20 cellular contexts compared by ENCODE assay signal in the genomic region with DNA sequence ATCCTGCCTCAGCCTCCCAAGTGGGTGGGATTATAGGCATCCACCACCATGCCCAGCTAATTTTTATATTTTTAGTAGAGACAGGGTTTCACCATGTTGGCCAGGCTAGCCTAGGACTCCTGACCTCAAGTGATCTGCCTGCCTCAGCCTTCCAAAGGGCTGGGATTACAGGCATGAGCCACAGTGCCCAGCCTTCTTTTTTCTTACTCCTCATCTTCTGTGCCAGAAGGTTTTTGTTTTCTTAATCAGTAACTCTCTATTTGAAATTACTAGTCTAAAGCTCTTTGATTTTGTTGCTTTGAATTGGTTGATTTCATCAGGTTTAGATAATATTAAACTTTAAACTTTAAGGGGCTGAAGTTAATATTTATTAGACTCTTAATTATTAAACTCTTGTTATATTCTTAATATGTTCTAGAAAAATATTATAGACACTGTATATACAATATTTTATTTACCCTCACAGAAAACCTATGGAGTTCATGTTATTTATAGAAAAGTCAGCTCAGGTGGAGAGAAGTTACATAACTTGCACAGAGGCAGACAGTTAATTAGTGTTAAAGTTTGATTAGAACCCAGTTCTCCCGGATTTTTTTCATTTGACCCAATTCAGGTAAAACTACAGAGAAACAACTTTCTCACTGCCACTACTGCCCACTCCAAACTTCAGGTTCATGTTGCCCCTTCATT.
DNase-seq lines count a peak whose midpoint lies in the region; FAIRE-seq and TF ChIP-seq lines count a peak whose summit lies in the region.
"Had no signal": no experiment of that assay in that cellular context is flagged by ENCODE, and none has a peak within 500 bp of the region (broad histone marks: within the 10 kb centered on the region; RNA-seq: fewer than 3 reads in every experiment).

No MANE protein-coding gene starts in this region.

- H2AK5ac ChIP-seq in neuronal stem cell (ENCODE audit: low read depth, low read length), result no peak overlapping the region

- no peak overlapping the region for H3K4ac ChIP-seq in neuronal stem cell (ENCODE audit: low read length)

- TF ChIP-seq CTCF in mammary epithelial cell (conservative IDR thresholded peaks at IDR 0.05 in 1 of 2, IDR thresholded peaks at IDR 0.05 in 1 of 2; ENCODE audit: extremely low read depth in 1 of 2, insufficient read depth in 1 of 2, low read depth in 1 of 2, low read length in 2 of 2) (no peak), parathyroid adenoma (IDR thresholded peaks at IDR 0.05) (no peak)

- no peaks in the 10 kb centered on the region for H3K9me2 ChIP-seq in GM23248 (ENCODE audit: insufficient read depth)

- intact Hi-C loops in mammary epithelial cell (cut with micrococcal nuclease), result no loop called here

- no peak overlapping the region for H2BK120ac ChIP-seq in neuronal stem cell (ENCODE audit: low read depth, low read length)

- H2AFZ ChIP-seq in GM23248, result peak overlapping the region; percentile 70; the same call in 1 of the 2 replicates
- H2AFZ ChIP-seq in mammary epithelial cell (ENCODE audit: low read depth, low read length), result peak overlapping the region; percentile 88
- H2AFZ ChIP-seq in parathyroid adenoma, result peak overlapping the region; percentile 38
- H2AFZ ChIP-seq in neuronal stem cell (ENCODE audit: low read length), result no peak overlapping the region
- H2AFZ ChIP-seq: PC-9 had no signal

- H2BK5ac ChIP-seq in neuronal stem cell (ENCODE audit: low read length), result no peak overlapping the region

- no peak overlapping the region for H2BK15ac ChIP-seq in neuronal stem cell (ENCODE audit: low read length)

- H3K79me1 ChIP-seq in neuronal stem cell (ENCODE audit: low read depth, low read length), result no peaks in the 10 kb centered on the region

- FAIRE-seq in frontal cortex (lab: Jason Lieb, UNC), result peak; percentile 13
- FAIRE-seq: A204.1, GM12891, H54 had no signal

- H3K4me2 ChIP-seq in GM23248 (ENCODE audit: unreplicated experiment) (peak overlapping the region; percentile 2), mammary epithelial cell (ENCODE audit: insufficient read depth, low read depth, low read length) (no peak overlapping the region), parathyroid adenoma (ENCODE audit: low read length) (no peak overlapping the region), neuronal stem cell (ENCODE audit: insufficient read depth, low read length, poor library complexity, severe bottlenecking) (no peak overlapping the region)
- H3K4me2 ChIP-seq: KMS-11, PC-9 had no signal

- H3K79me2 ChIP-seq in GM23248 (ENCODE audit: insufficient read depth) (no peaks in the 10 kb centered on the region), mammary epithelial cell (ENCODE audit: insufficient read depth, low read length) (no peaks in the 10 kb centered on the region), parathyroid adenoma (no peaks in the 10 kb centered on the region)

- no peak overlapping the region for H2BK12ac ChIP-seq in neuronal stem cell (ENCODE audit: low read length)

- no peaks in the 10 kb centered on the region for H4K20me1 ChIP-seq in GM23248 (ENCODE audit: insufficient read depth)
- no peaks in the 10 kb centered on the region for H4K20me1 ChIP-seq in mammary epithelial cell (ENCODE audit: insufficient read depth, low read length)

- no peaks in the 10 kb centered on the region for H3K9me3 ChIP-seq in GM23248 (ENCODE audit: low read depth)
- H3K9me3 ChIP-seq in mammary epithelial cell (replicated peaks; ENCODE audit: insufficient read depth, low read length), result no peaks in the 10 kb centered on the region
- H3K9me3 ChIP-seq in parathyroid adenoma (ENCODE audit: control insufficient read depth, low read length), result no peaks in the 10 kb centered on the region
- peaks cover 0 to 2% of the 10 kb centered on the region in 2 donors for H3K9me3 ChIP-seq in neuronal stem cell (replicated peaks in 1 of 2; ENCODE audit: control insufficient read depth in 2 of 2, insufficient read depth in 1 of 2, low read depth in 1 of 2, low read length in 2 of 2)
- H3K9me3 ChIP-seq: Caco-2 had no signal

- CTCF ChIA-PET in mammary epithelial cell (lab: Charles Lee; ENCODE audit: low non-redundant PET), result no interaction called here

- H4K91ac ChIP-seq in neuronal stem cell (ENCODE audit: low read depth, low read length, poor library complexity), result no peak overlapping the region

- no peak overlapping the region for H3K18ac ChIP-seq in neuronal stem cell (ENCODE audit: low read length)

- no peak overlapping the region for H4K8ac ChIP-seq in neuronal stem cell (ENCODE audit: low read depth, low read length)

- H3K36me3 ChIP-seq in GM23248 (ENCODE audit: low read depth) (no peaks in the 10 kb centered on the region), mammary epithelial cell (ENCODE audit: insufficient read depth, low read length) (no peaks in the 10 kb centered on the region), parathyroid adenoma (ENCODE audit: control insufficient read depth, insufficient read depth, low read length) (no peaks in the 10 kb centered on the region), neuronal stem cell (replicated peaks in 1 of 2; ENCODE audit: control insufficient read depth in 2 of 2, insufficient read depth in 2 of 2, low read length in 2 of 2) (no peaks in the 10 kb centered on the region)

- no TSS peak for BruUV-seq in mammary epithelial cell (replicated peaks; lab: Mats Ljungman, UMichigan)

- no peak overlapping the region for H3K27ac ChIP-seq in GM23248
- peak overlapping the region; percentile 51 for H3K27ac ChIP-seq in mammary epithelial cell (ENCODE audit: insufficient read depth, low read depth, low read length)
- H3K27ac ChIP-seq in parathyroid adenoma, result no peak overlapping the region
- no peak overlapping the region for H3K27ac ChIP-seq in neuronal stem cell (replicated peaks; ENCODE audit: low read length)
- H3K27ac ChIP-seq: KMS-11, PC-9 had no signal

- DNase-seq in GM23248 (no peak), mammary epithelial cell (no peak), frontal cortex (ENCODE audit: low spot score in 2 of 2) (no peak), EL (no peak), neuronal stem cell (ENCODE audit: low spot score) (no peak), cerebellar nuclear complex (lab: John Stamatoyannopoulos, UW) (no peak), UCSD-AML1 (lab: John Stamatoyannopoulos, UW; ENCODE audit: unreplicated experiment) (no peak)
- DNase-seq: Caco-2; CD4-positive, alpha-beta T cell; NCI-H1092; NCI-H1436 treated with DMSO at 0.1 percent for 48 hours; NCI-H2029; NCI-H345; NCI-H524 treated with DMSO at 0.1 percent for 48 hours; PC-9 had no signal

- H3K9ac ChIP-seq in GM23248 (no peak overlapping the region), mammary epithelial cell (ENCODE audit: insufficient read depth, low read length) (no peak overlapping the region), parathyroid adenoma (no peak overlapping the region), neuronal stem cell (ENCODE audit: low read depth, low read length, poor library complexity) (no peak overlapping the region)
- H3K9ac ChIP-seq: KMS-11 had no signal

- WGBS in GM23248 (ENCODE audit: low coverage in 1 of 2, low lambda C conversion rate in 2 of 2, missing lambda C conversion rate in 2 of 2), 2 experiments, result 41 to 53% methylated on average over 1 of the region's 1 CpG
- 0% methylated on average over 1 of the region's 1 CpG for WGBS in mammary epithelial cell (ENCODE audit: low coverage, missing lambda C conversion rate)
- WGBS in neuronal stem cell (ENCODE audit: extremely low coverage in 2 of 2, insufficient read length in 2 of 2, insufficient replicate concordance in 1 of 2), 2 donors, result no CpG with 5 or more reads among the region's 1 CpG

- dilution Hi-C loops in mammary epithelial cell (cut with HindIII; ENCODE audit: low sequenced_read_pairs), result no loop called here

- in situ Hi-C loops in GM23248 (cut with MboI) (no loop called here), mammary epithelial cell (cut with MboI; ENCODE audit: low sequenced_read_pairs in 2 of 2) (no loop called here)

- peaks cover 10% of the 10 kb centered on the region for H3K4me1 ChIP-seq in GM23248 (ENCODE audit: insufficient read depth)
- H3K4me1 ChIP-seq in mammary epithelial cell (ENCODE audit: insufficient read depth, low read length), result peaks cover 8% of the 10 kb centered on the region
- no peaks in the 10 kb centered on the region for H3K4me1 ChIP-seq in parathyroid adenoma
- H3K4me1 ChIP-seq in neuronal stem cell (ENCODE audit: control insufficient read depth in 2 of 2, insufficient read depth in 1 of 2, low read depth in 1 of 2, low read length in 2 of 2), result no peaks in the 10 kb centered on the region
- H3K4me1 ChIP-seq: Caco-2 had no signal

- no peaks in the 10 kb centered on the region for H3K27me3 ChIP-seq in GM23248 (replicated peaks; ENCODE audit: insufficient read depth)
- no peaks in the 10 kb centered on the region for H3K27me3 ChIP-seq in mammary epithelial cell (ENCODE audit: insufficient read depth, low read length)
- H3K27me3 ChIP-seq in parathyroid adenoma (ENCODE audit: control insufficient read depth, insufficient read depth, low read length), result no peaks in the 10 kb centered on the region
- H3K27me3 ChIP-seq in neuronal stem cell (ENCODE audit: control insufficient read depth in 3 of 3, insufficient read depth in 3 of 3, low read depth in 1 of 3, low read length in 3 of 3), result no peaks in the 10 kb centered on the region

- no peak overlapping the region for H3K23ac ChIP-seq in neuronal stem cell (ENCODE audit: low read depth, low read length, poor library complexity)

- no peaks in the 10 kb centered on the region for H3F3A ChIP-seq in GM23248 (ENCODE audit: insufficient read depth)

- H3K4me3 ChIP-seq in GM23248, result no peak overlapping the region
- H3K4me3 ChIP-seq in mammary epithelial cell (replicated peaks in 1 of 3; ENCODE audit: insufficient read depth in 1 of 3, low read depth in 2 of 3, low read length in 3 of 3), result no peak overlapping the region
- no peak overlapping the region for H3K4me3 ChIP-seq in parathyroid adenoma (ENCODE audit: low read depth, low read length)
- H3K4me3 ChIP-seq in neuronal stem cell (ENCODE audit: low read length in 2 of 2), result no peak overlapping the region
- H3K4me3 ChIP-seq: PC-9 had no signal

- H3K14ac ChIP-seq in neuronal stem cell (ENCODE audit: low read length), result no peak overlapping the region
